Comparison of ENCODE assay signal across 11 cellular contexts in genomic region chr12:7782055-7782454, GRCh38. TPM values are rescaled to one million over a fixed set of nuclear protein-coding genes. Genes with fewer than 3 reads are reported as not detected.
"Had no signal": no experiment of that assay in that cellular context is flagged by ENCODE, and none has a peak within 500 bp of the region (broad histone marks: within the 10 kb centered on the region; RNA-seq: fewer than 3 reads in every experiment).

No MANE protein-coding gene starts in this region.

- ATAC-seq: HepG2 had no signal

- H3K9me3 Mint-ChIP-seq: H9, HFFc6 had no signal

- H3K4me3 Mint-ChIP-seq: H9, HFFc6, IgD-negative memory B cell had no signal

- H2AFZ ChIP-seq: GM23248 had no signal

- H3K27ac ChIP-seq: GM23248, HL-60 had no signal

- H3K9ac ChIP-seq: GM23248 had no signal

- H3K36me3 Mint-ChIP-seq: IgD-negative memory B cell had no signal

- H3K27ac Mint-ChIP-seq: H9, HFFc6, IgD-negative memory B cell had no signal

- H3K4me1 Mint-ChIP-seq: IgD-negative memory B cell had no signal

- DNase-seq: GM23248, GOT3, H9, HCEC 1CT, HFFc6, KG1 had no signal

- FAIRE-seq: H54, HepG2 had no signal

- H3K4me3 ChIP-seq: GM23248 had no signal

RNA-seq across cellular contexts. Expression of gene NANOG, which starts 7.1 kb away (rescaled TPM):
- total RNA-seq: GM23248, HFFc6, HT1080 had no signal
- polyA plus RNA-seq: IgD-negative memory B cell had no signal

RNA-seq across cellular contexts. Expression of gene NANOGNB, which starts 17.0 kb away (rescaled TPM):
- total RNA-seq: GM23248, H9, HepG2, HFFc6, HT1080 had no signal
- polyA plus RNA-seq: GM23248, HepG2, IgD-negative memory B cell had no signal

RNA-seq across cellular contexts. Expression of gene CLEC4C, which starts 34.9 kb away (rescaled TPM):
- total RNA-seq: GM23248, HepG2, HFFc6, HT1080 had no signal
- polyA plus RNA-seq: GM23248, HepG2 had no signal
